Comparison of ENCODE assay signal across 1 cellular context in genomic region chr1:179586107-179586823, GRCh38.
A peak's percentile ranks its signal among the peaks of the same experiment; 100 is the strongest.
TF ChIP-seq lines count a peak whose summit lies in the region.

No MANE protein-coding gene starts in this region.

TF ChIP-seq in K562, 482 proteins besides CTCF, POLR2A, EP300 and RAD21 (continued from another document and continues in another):
- TF ChIP-seq ZNF592 (IDR thresholded peaks at IDR 0.05) (no peak), SMAD3 (CRISPR knock-in tag; conservative IDR thresholded peaks at IDR 0.05) (no peak), DLX4 (CRISPR knock-in tag; IDR thresholded peaks at IDR 0.05) (no peak), TOE1 (IDR thresholded peaks at IDR 0.05; ENCODE audit: borderline replicate concordance) (no peak), TOE1 (CRISPR knock-in tag; IDR thresholded peaks at IDR 0.05; ENCODE audit: borderline replicate concordance, low read depth) (no peak), ZBTB43 (CRISPR knock-in tag; IDR thresholded peaks at IDR 0.05) (no peak), ZNF311 (CRISPR knock-in tag; IDR thresholded peaks at IDR 0.05) (no peak), NCOA1 (IDR thresholded peaks at IDR 0.05; ENCODE audit: low read depth) (no peak), ZNF384 (IDR thresholded peaks at IDR 0.05; ENCODE audit: low read depth, low read length) (peak; percentile 43; the same call in 1 of the 2 replicates), BRD4 (IDR thresholded peaks at IDR 0.05) (no peak), MAZ (CRISPR knock-in tag; conservative IDR thresholded peaks at IDR 0.05 in 1 of 2, IDR thresholded peaks at IDR 0.05 in 1 of 2) (peak; percentile 44 to 74; a peak in 2 of 4 replicates), MYC (IDR thresholded peaks at IDR 0.05; ENCODE audit: low read depth, low read length) (peak; percentile 27; the same call in 1 of the 2 replicates), MYC (CRISPR knock-in tag; IDR thresholded peaks at IDR 0.05; ENCODE audit: borderline replicate concordance, low read depth) (no peak), ZNF431 (CRISPR knock-in tag; IDR thresholded peaks at IDR 0.05) (no peak), ZBTB8A (IDR thresholded peaks at IDR 0.05; ENCODE audit: partially characterized antibody) (no peak), ELF2 (CRISPR knock-in tag; IDR thresholded peaks at IDR 0.05) (no peak), SRSF1 (IDR thresholded peaks at IDR 0.05; ENCODE audit: low read depth, low read length) (no peak), CTCFL (IDR thresholded peaks at IDR 0.05; ENCODE audit: borderline replicate concordance, insufficient read depth, low read depth, low read length, poor library complexity, severe bottlenecking) (peak; percentile 79), ZNF232 (CRISPR knock-in tag; IDR thresholded peaks at IDR 0.05) (no peak), CREB3 (tag; conservative IDR thresholded peaks at IDR 0.05; ENCODE audit: low read depth) (no peak), STAG1 (CRISPR knock-in tag; IDR thresholded peaks at IDR 0.05; ENCODE audit: borderline replicate concordance) (no peak), KAT2B (IDR thresholded peaks at IDR 0.05; ENCODE audit: low read depth, low read length) (no peak), USF1 (CRISPR knock-in tag; IDR thresholded peaks at IDR 0.05) (no peak), NEUROD1 (IDR thresholded peaks at IDR 0.05; ENCODE audit: borderline replicate concordance, low read depth, low read length, partially characterized antibody) (no peak), NFXL1 (CRISPR knock-in tag; IDR thresholded peaks at IDR 0.05) (no peak), PURB (CRISPR knock-in tag; IDR thresholded peaks at IDR 0.05; ENCODE audit: low read depth) (no peak), HMG20B (CRISPR knock-in tag; IDR thresholded peaks at IDR 0.05) (no peak), NR2C1 (IDR thresholded peaks at IDR 0.05) (no peak), NR2C1 (tag; IDR thresholded peaks at IDR 0.05) (no peak), HNRNPH1 (optimal IDR thresholded peaks at IDR 0.05; ENCODE audit: low read depth, low read length) (no peak), BCL6 (CRISPR knock-in tag; IDR thresholded peaks at IDR 0.05) (no peak), MTA3 (IDR thresholded peaks at IDR 0.05; ENCODE audit: borderline replicate concordance) (0 out of 2 replicates have a peak, but pooled peaks have one; percentile 40), THAP7 (CRISPR knock-in tag; IDR thresholded peaks at IDR 0.05) (no peak), ARID2 (IDR thresholded peaks at IDR 0.05) (no peak), NR1H2 (CRISPR knock-in tag; IDR thresholded peaks at IDR 0.05) (no peak), ZNF584 (CRISPR knock-in tag; IDR thresholded peaks at IDR 0.05; ENCODE audit: low read depth) (no peak), ZNF57 (CRISPR knock-in tag; IDR thresholded peaks at IDR 0.05) (no peak), ZNF512 (tag; IDR thresholded peaks at IDR 0.05) (0 out of 2 replicates have a peak, but pooled peaks have one; percentile 11), RNF2 (IDR thresholded peaks at IDR 0.05) (no peak), SAFB (IDR thresholded peaks at IDR 0.05; ENCODE audit: borderline replicate concordance, low read depth, low read length) (0 out of 2 replicates have a peak, but pooled peaks have one; percentile 36), FOXK2 (conservative IDR thresholded peaks at IDR 0.05 in 1 of 2, IDR thresholded peaks at IDR 0.05 in 1 of 2; ENCODE audit: low read depth in 2 of 2) (no peak), ZKSCAN3 (CRISPR knock-in tag; IDR thresholded peaks at IDR 0.05) (no peak), HEY1 (CRISPR knock-in tag; IDR thresholded peaks at IDR 0.05; ENCODE audit: borderline replicate concordance) (no peak), POLR2AphosphoS5 (IDR thresholded peaks at IDR 0.05; ENCODE audit: control insufficient read depth, insufficient read depth, low read depth, low read length) (no peak), RFX7 (CRISPR knock-in tag; IDR thresholded peaks at IDR 0.05) (no peak), ZNF3 (CRISPR knock-in tag; IDR thresholded peaks at IDR 0.05) (no peak), HMBOX1 (IDR thresholded peaks at IDR 0.05) (no peak), RUNX1 (IDR thresholded peaks at IDR 0.05; ENCODE audit: low read depth) (no peak), ZC3H11A (IDR thresholded peaks at IDR 0.05; ENCODE audit: low read depth, low read length) (no peak), U2AF1 (optimal IDR thresholded peaks at IDR 0.05; ENCODE audit: low read depth, low read length) (no peak), RCOR1 (IDR thresholded peaks at IDR 0.05; ENCODE audit: borderline replicate concordance in 1 of 2, low read depth in 2 of 2, low read length in 2 of 2) (no peak), CLOCK (CRISPR knock-in tag; IDR thresholded peaks at IDR 0.05; ENCODE audit: borderline replicate concordance) (no peak), CTBP1 (IDR thresholded peaks at IDR 0.05; ENCODE audit: borderline replicate concordance) (0 out of 2 replicates have a peak, but pooled peaks have one; percentile 44), ZKSCAN8 (CRISPR knock-in tag; IDR thresholded peaks at IDR 0.05) (no peak), ZNF324 (CRISPR knock-in tag; IDR thresholded peaks at IDR 0.05) (no peak)
